In the genomic region with DNA sequence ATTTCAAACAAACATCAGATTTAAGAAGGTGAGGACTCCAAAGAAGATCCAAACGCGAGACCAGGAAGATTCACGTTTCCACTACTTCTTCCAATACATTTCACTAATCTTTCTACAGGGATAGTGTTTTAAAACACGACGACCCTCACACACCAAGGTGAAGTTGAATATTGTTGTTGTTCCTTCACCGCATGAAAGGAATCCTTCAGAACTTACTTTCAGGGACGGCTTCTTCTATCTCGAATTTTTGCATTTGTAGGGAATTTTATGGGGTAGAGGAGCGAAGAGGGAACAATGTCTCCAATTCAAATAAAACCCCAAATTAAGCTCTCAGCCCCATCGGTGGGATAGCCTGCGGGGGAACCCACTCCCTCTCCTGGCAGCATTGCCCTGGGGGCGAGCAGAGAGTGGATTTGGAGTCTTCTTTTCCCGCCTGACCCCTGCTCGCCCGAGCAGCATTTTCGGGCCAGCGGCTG, we compare ENCODE assay signal across 9 cellular contexts. TPM values are rescaled to one million over a fixed set of nuclear protein-coding genes. Genes with fewer than 3 reads are reported as not detected.
A peak's percentile ranks its signal among the peaks of the same experiment; 100 is the strongest.
DNase-seq lines count a peak whose midpoint lies in the region; ATAC-seq and TF ChIP-seq lines count a peak whose summit lies in the region.
"Had no signal": no experiment of that assay in that cellular context is flagged by ENCODE, and none has a peak within 500 bp of the region (broad histone marks: within the 10 kb centered on the region; RNA-seq: fewer than 3 reads in every experiment).

No MANE protein-coding gene starts in this region.

- peaks cover 86% of the 10 kb centered on the region for H3K27me3 ChIP-seq in iPS-15b (ENCODE audit: control insufficient read depth, insufficient read depth, low read length)

- CTCF ChIA-PET in activated CD8-positive, alpha-beta memory T cell treated with anti-CD3 and anti-CD28 coated beads, Interleukin-2, amount 10 ng/mL, durations not matched to agents 7 days and 5 days (lab: Charles Lee), result interaction anchor here (0.5 to 1.7 kb wide), 10 partner anchors 8 to 424 kb away, joined by 3 to 6 read pairs (median 4); no protein-coding TSS in a partner anchor
- CTCF ChIA-PET in WTC11 (lab: Charles Lee), result interaction anchor here (0.9 kb wide), 1 partner anchor 297 kb away, joined by 3 read pairs; no protein-coding TSS in a partner anchor

- no peaks in the 10 kb centered on the region for H3K9me3 ChIP-seq in iPS-15b (ENCODE audit: control insufficient read depth, insufficient read depth, low read length)
- H3K9me3 ChIP-seq: prostate gland had no signal

- ATAC-seq in activated CD8-positive, alpha-beta memory T cell treated with anti-CD3 and anti-CD28 coated beads, Interleukin-2, amount 10 ng/mL, durations not matched to agents 7 days and 5 days, result no peak
- ATAC-seq in WTC11, result no peak
- no peak for ATAC-seq in stimulated activated naive B cell treated with anti-CD40 and anti-IgM and Interleukin-4, amounts not matched to agents 10 μg/mL and 1 μg/mL and 100 μg/mL, for 72 hours (replicated peaks)

- no peaks in the 10 kb centered on the region for H3K9me3 Mint-ChIP-seq in activated CD8-positive, alpha-beta memory T cell treated with anti-CD3 and anti-CD28 coated beads, Interleukin-2, amount 10 ng/mL, durations not matched to agents 7 days and 5 days (ENCODE audit: low read depth)
- H3K9me3 Mint-ChIP-seq in WTC11, result no peaks in the 10 kb centered on the region
- H3K9me3 Mint-ChIP-seq in stimulated activated naive B cell treated with anti-CD40 and anti-IgM and Interleukin-4, amounts not matched to agents 10 μg/mL and 1 μg/mL and 100 μg/mL, for 72 hours, result no peaks in the 10 kb centered on the region

- H3K27me3 Mint-ChIP-seq in activated CD8-positive, alpha-beta memory T cell treated with anti-CD3 and anti-CD28 coated beads, Interleukin-2, amount 10 ng/mL, durations not matched to agents 7 days and 5 days, result peaks cover 30% of the 10 kb centered on the region
- peaks cover 95% of the 10 kb centered on the region for H3K27me3 Mint-ChIP-seq in WTC11 (ENCODE audit: low read depth)
- H3K27me3 Mint-ChIP-seq in stimulated activated naive B cell treated with anti-CD40 and anti-IgM and Interleukin-4, amounts not matched to agents 10 μg/mL and 1 μg/mL and 100 μg/mL, for 72 hours, result peaks cover 56 to 94% of the 10 kb centered on the region in 2 donors

- H3K36me3 Mint-ChIP-seq in activated CD8-positive, alpha-beta memory T cell treated with anti-CD3 and anti-CD28 coated beads, Interleukin-2, amount 10 ng/mL, durations not matched to agents 7 days and 5 days, result peaks cover 25% of the 10 kb centered on the region
- no peaks in the 10 kb centered on the region for H3K36me3 Mint-ChIP-seq in WTC11
- H3K36me3 Mint-ChIP-seq in stimulated activated naive B cell treated with anti-CD40 and anti-IgM and Interleukin-4, amounts not matched to agents 10 μg/mL and 1 μg/mL and 100 μg/mL, for 72 hours, result peaks cover 3 to 4% of the 10 kb centered on the region in 2 donors

- peak overlapping the region; percentile 94 for H3K27ac Mint-ChIP-seq in activated CD8-positive, alpha-beta memory T cell treated with anti-CD3 and anti-CD28 coated beads, Interleukin-2, amount 10 ng/mL, durations not matched to agents 7 days and 5 days
- peak overlapping the region; percentile 65; the same call in 1 of the 2 replicates for H3K27ac Mint-ChIP-seq in WTC11
- H3K27ac Mint-ChIP-seq in stimulated activated naive B cell treated with anti-CD40 and anti-IgM and Interleukin-4, amounts not matched to agents 10 μg/mL and 1 μg/mL and 100 μg/mL, for 72 hours, result peak overlapping the region; percentile 82

- peak overlapping the region; percentile 91 for H3K4me3 Mint-ChIP-seq in activated CD8-positive, alpha-beta memory T cell treated with anti-CD3 and anti-CD28 coated beads, Interleukin-2, amount 10 ng/mL, durations not matched to agents 7 days and 5 days
- H3K4me3 Mint-ChIP-seq in WTC11, result peak overlapping the region; percentile 72
- peak overlapping the region; percentile 80 to 82 for H3K4me3 Mint-ChIP-seq in stimulated activated naive B cell treated with anti-CD40 and anti-IgM and Interleukin-4, amounts not matched to agents 10 μg/mL and 1 μg/mL and 100 μg/mL, for 72 hours

- H3K36me3 ChIP-seq in iPS-15b (ENCODE audit: control insufficient read depth, insufficient read depth, low read length), result no peaks in the 10 kb centered on the region
- H3K36me3 ChIP-seq: prostate gland had no signal

- DNase-seq in activated CD8-positive, alpha-beta memory T cell treated with anti-CD3 and anti-CD28 coated beads, Interleukin-2, amount 10 ng/mL, durations not matched to agents 7 days and 5 days, result no peak
- DNase-seq in activated CD8-positive, alpha-beta memory T cell treated with anti-CD3 and anti-CD28 coated beads for 24 hours, result no peak
- DNase-seq in WTC11 (ENCODE audit: low spot score), result no peak
- no peak for DNase-seq in stimulated activated naive B cell treated with anti-CD40 and anti-IgM and Interleukin-4, amounts not matched to agents 10 μg/mL and 1 μg/mL and 100 μg/mL, for 72 hours
- no peak for DNase-seq in kidney glomerular epithelial cell (lab: John Stamatoyannopoulos, UW)
- DNase-seq in midbrain (lab: John Stamatoyannopoulos, UW), result no peak
- no peak for DNase-seq in GM19238 (ENCODE audit: insufficient read length, low spot score)

- no peak overlapping the region for H3K9ac ChIP-seq in iPS-15b (ENCODE audit: low read depth, low read length)

- no peak; the same call in 1 of the 2 replicates for TF ChIP-seq CTCF in WTC11 (IDR thresholded peaks at IDR 0.05)

- POLR2A ChIA-PET in WTC11 (lab: Charles Lee), result interaction anchor here (0.6 kb wide), 2 partner anchors 383 to 1185 kb away, joined by 3 read pairs; no protein-coding TSS in a partner anchor

- H3K4me3 ChIP-seq in iPS-15b (ENCODE audit: low read depth, low read length), result peak overlapping the region; percentile 32

- peaks cover 4% of the 10 kb centered on the region for H3K4me1 ChIP-seq in iPS-15b (ENCODE audit: control insufficient read depth, insufficient read depth, low read length)

- peaks cover 35% of the 10 kb centered on the region for H3K4me1 Mint-ChIP-seq in activated CD8-positive, alpha-beta memory T cell treated with anti-CD3 and anti-CD28 coated beads, Interleukin-2, amount 10 ng/mL, durations not matched to agents 7 days and 5 days
- H3K4me1 Mint-ChIP-seq in WTC11, result peaks cover 51% of the 10 kb centered on the region
- H3K4me1 Mint-ChIP-seq in stimulated activated naive B cell treated with anti-CD40 and anti-IgM and Interleukin-4, amounts not matched to agents 10 μg/mL and 1 μg/mL and 100 μg/mL, for 72 hours, result peaks cover 38 to 79% of the 10 kb centered on the region in 2 donors

TF ChIP-seq in WTC11, 78 proteins besides CTCF, POLR2A, EP300 and RAD21:
- TF ChIP-seq USF1 (CRISPR knock-in tag; IDR thresholded peaks at IDR 0.05), result no peak
- TF ChIP-seq USF2 (CRISPR knock-in tag; IDR thresholded peaks at IDR 0.05), result no peak
- TF ChIP-seq, protein P1, sequence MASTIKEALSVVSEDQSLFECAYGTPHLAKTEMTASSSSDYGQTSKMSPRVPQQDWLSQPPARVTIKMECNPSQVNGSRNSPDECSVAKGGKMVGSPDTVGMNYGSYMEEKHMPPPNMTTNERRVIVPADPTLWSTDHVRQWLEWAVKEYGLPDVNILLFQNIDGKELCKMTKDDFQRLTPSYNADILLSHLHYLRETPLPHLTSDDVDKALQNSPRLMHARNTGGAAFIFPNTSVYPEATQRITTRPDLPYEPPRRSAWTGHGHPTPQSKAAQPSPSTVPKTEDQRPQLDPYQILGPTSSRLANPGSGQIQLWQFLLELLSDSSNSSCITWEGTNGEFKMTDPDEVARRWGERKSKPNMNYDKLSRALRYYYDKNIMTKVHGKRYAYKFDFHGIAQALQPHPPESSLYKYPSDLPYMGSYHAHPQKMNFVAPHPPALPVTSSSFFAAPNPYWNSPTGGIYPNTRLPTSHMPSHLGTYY (CRISPR knock-in tag; IDR thresholded peaks at IDR 0.05), result no peak
- TF ChIP-seq, protein P2, sequence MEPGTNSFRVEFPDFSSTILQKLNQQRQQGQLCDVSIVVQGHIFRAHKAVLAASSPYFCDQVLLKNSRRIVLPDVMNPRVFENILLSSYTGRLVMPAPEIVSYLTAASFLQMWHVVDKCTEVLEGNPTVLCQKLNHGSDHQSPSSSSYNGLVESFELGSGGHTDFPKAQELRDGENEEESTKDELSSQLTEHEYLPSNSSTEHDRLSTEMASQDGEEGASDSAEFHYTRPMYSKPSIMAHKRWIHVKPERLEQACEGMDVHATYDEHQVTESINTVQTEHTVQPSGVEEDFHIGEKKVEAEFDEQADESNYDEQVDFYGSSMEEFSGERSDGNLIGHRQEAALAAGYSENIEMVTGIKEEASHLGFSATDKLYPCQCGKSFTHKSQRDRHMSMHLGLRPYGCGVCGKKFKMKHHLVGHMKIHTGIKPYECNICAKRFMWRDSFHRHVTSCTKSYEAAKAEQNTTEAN (CRISPR knock-in tag; IDR thresholded peaks at IDR 0.05), result no peak
- no peak for TF ChIP-seq FOXP1 (CRISPR knock-in tag; IDR thresholded peaks at IDR 0.05; ENCODE audit: borderline replicate concordance)

RNA-seq across cellular contexts. Expression of gene GATA3, which starts 1.5 kb away (rescaled TPM):
- total RNA-seq in activated CD8-positive, alpha-beta memory T cell treated with anti-CD3 and anti-CD28 coated beads, Interleukin-2, amount 10 ng/mL, durations not matched to agents 7 days and 5 days, result 10 to 100 TPM; 61.5 to 83.4 TPM
- 0.60 to 0.89 TPM (median 0.72 TPM) in 3 replicates for total RNA-seq in WTC11 (2021)

Comparison
In these comparisons a context has a peak if more than half of its experiments do, and no peak if none do; other contexts are left out.
1. RNA of gene GATA3, which starts 1.5 kb away (total RNA-seq): 61.5 to 83.4 TPM in activated CD8-positive, alpha-beta memory T cell treated with anti-CD3 and anti-CD28 coated beads, Interleukin-2, amount 10 ng/mL, durations not matched to agents 7 days and 5 days; 0.60 to 0.89 TPM in WTC11; every median in the first group is over 10 times any median in the second.
2. Peak in every context shown above with its lines, with median percentiles within 50 percentile points of each other: H3K27ac Mint-ChIP-seq and H3K4me3 Mint-ChIP-seq.